ENCODE assay signal across 7 cellular contexts in genomic region chr11:33829430-33830141, GRCh38. TPM values are rescaled to one million over a fixed set of nuclear protein-coding genes. Genes with fewer than 3 reads are reported as not detected.
DNase-seq lines count a peak whose midpoint lies in the region; ATAC-seq, FAIRE-seq and TF ChIP-seq lines count a peak whose summit lies in the region.

No MANE protein-coding gene starts in this region.

- H3K36me3 ChIP-seq in endothelial cell of umbilical vein (ENCODE audit: control insufficient read depth in 2 of 2, extremely low read depth in 1 of 2, insufficient read depth in 2 of 2, low read length in 2 of 2) (no peaks in the 10 kb centered on the region), mesodermal cell (ENCODE audit: control insufficient read depth, insufficient read depth, low read length) (no peaks in the 10 kb centered on the region)

- FAIRE-seq in endothelial cell of umbilical vein (lab: Jason Lieb, UNC) = peak; percentile 85

- no peaks in the 10 kb centered on the region for H3K9me3 ChIP-seq in endothelial cell of umbilical vein (replicated peaks; ENCODE audit: control insufficient read depth, insufficient read depth, low read length)
- H3K9me3 ChIP-seq in mesodermal cell (ENCODE audit: control insufficient read depth, low read length) = no peaks in the 10 kb centered on the region

- POLR2A ChIA-PET in endothelial cell of umbilical vein (lab: Charles Lee) = no interaction called here

- H4K20me1 ChIP-seq in endothelial cell of umbilical vein (replicated peaks; ENCODE audit: control insufficient read depth, extremely low read depth, insufficient read depth, low read length) = no peaks in the 10 kb centered on the region

- H3K4me3 ChIP-seq in GM12864 (ENCODE audit: low read depth, low read length) = peak overlapping the region; percentile 37
- H3K4me3 ChIP-seq in endothelial cell of umbilical vein (replicated peaks in 1 of 3; ENCODE audit: insufficient read depth in 1 of 3, low read depth in 1 of 3, low read length in 3 of 3) = peak overlapping the region; percentile 0 to 29 (median 25)
- H3K4me3 ChIP-seq in mesodermal cell (ENCODE audit: extremely low read depth, insufficient read depth, low read length, poor library complexity, severe bottlenecking) = peak overlapping the region; percentile 32

- intact Hi-C loops in endothelial cell of umbilical vein (cut with micrococcal nuclease) = loop anchor here (1.0 to 2.0 kb wide), 6 partner anchors 21 to 669 kb away; partner anchors contain the start of gene CSTF3

- TF ChIP-seq POLR2A in endothelial cell of umbilical vein (IDR thresholded peaks at IDR 0.05; ENCODE audit: low read depth, low read length) = no peak

- no peak overlapping the region for H3K27ac ChIP-seq in endothelial cell of umbilical vein (ENCODE audit: insufficient read depth, low read depth, low read length)
- no peak overlapping the region for H3K27ac ChIP-seq in mesodermal cell (ENCODE audit: low read depth, low read length, severe bottlenecking)

- TF ChIP-seq CTCF in GM12864 (IDR thresholded peaks at IDR 0.05; ENCODE audit: low read depth, low read length, missing control alignments) (peak; percentile 86), endothelial cell of umbilical vein (IDR thresholded peaks at IDR 0.05; ENCODE audit: extremely low read depth in 1 of 2, insufficient read depth in 1 of 2, low read depth in 1 of 2, low read length in 2 of 2) (peak; percentile 74 to 81)

- no peaks in the 10 kb centered on the region for H3K9me1 ChIP-seq in endothelial cell of umbilical vein (replicated peaks; ENCODE audit: control insufficient read depth, extremely low read depth, insufficient read depth, low read length)

- peaks cover 17 to 19% of the 10 kb centered on the region in 2 experiments for H3K27me3 ChIP-seq in endothelial cell of umbilical vein (ENCODE audit: control insufficient read depth in 2 of 2, insufficient read depth in 2 of 2, low read length in 2 of 2)

- peak; percentile 33 for DNase-seq in GM12864 (ENCODE audit: low read depth)
- peak; percentile 59 for DNase-seq in NCI-H460 (ENCODE audit: extremely low read depth, low read depth)
- DNase-seq in activated CD8-positive, alpha-beta memory T cell treated with anti-CD3 and anti-CD28 coated beads for 24 hours = peak; percentile 75
- DNase-seq in endothelial cell of umbilical vein (ENCODE audit: low read depth, low spot score) = peak; percentile 76
- peak; percentile 73 for DNase-seq in stimulated activated CD8-positive, alpha-beta memory T cell treated with anti-CD3 and anti-CD28 coated beads, Interleukin-4, amount 100 ng/mL, for 48 hours

- ATAC-seq in HG02884 (IDR thresholded peaks at IDR 0.05; ENCODE audit: unreplicated experiment) = peak; percentile 62

- H3K79me2 ChIP-seq in endothelial cell of umbilical vein (ENCODE audit: control insufficient read depth, insufficient read depth, low read length) = no peaks in the 10 kb centered on the region

- CTCF ChIA-PET in endothelial cell of umbilical vein (lab: Charles Lee) = interaction anchor here (0.7 to 6.8 kb wide), 17 partner anchors 10 to 1038 kb away, joined by 3 to 147 read pairs (median 4); no protein-coding TSS in a partner anchor

- dilution Hi-C loops in endothelial cell of umbilical vein (cut with MboI; ENCODE audit: extremely low pct_ligation_motif_present, low sequenced_read_pairs) = no loop called here

- WGBS in mesodermal cell (ENCODE audit: insufficient coverage in 2 of 2), 2 experiments = 14 to 16% methylated on average over 9 of the region's 10 CpGs

- peaks cover 4% of the 10 kb centered on the region for H3K4me1 ChIP-seq in endothelial cell of umbilical vein (ENCODE audit: control insufficient read depth, extremely low read depth, insufficient read depth, low read length)
- peaks cover 6% of the 10 kb centered on the region for H3K4me1 ChIP-seq in mesodermal cell (ENCODE audit: control insufficient read depth, insufficient read depth, low read length, poor library complexity, severe bottlenecking)

- no TSS peak for BruUV-seq in endothelial cell of umbilical vein (replicated peaks; lab: Mats Ljungman, UMichigan)

- no peak overlapping the region for H3K9ac ChIP-seq in endothelial cell of umbilical vein (replicated peaks; ENCODE audit: extremely low read depth, insufficient read depth, low read length)

- peak overlapping the region; percentile 67 for H3K4me2 ChIP-seq in endothelial cell of umbilical vein (ENCODE audit: insufficient read depth, low read length)

- H2AFZ ChIP-seq in endothelial cell of umbilical vein (ENCODE audit: low read depth, low read length) = peak overlapping the region; percentile 49

TF ChIP-seq in endothelial cell of umbilical vein, 7 proteins besides CTCF, POLR2A, EP300 and RAD21:
- TF ChIP-seq MYC (IDR thresholded peaks at IDR 0.05; ENCODE audit: low read depth, low read length) (no peak), FOS (IDR thresholded peaks at IDR 0.05; ENCODE audit: borderline replicate concordance, insufficient read depth, low read length) (no peak), EZH2 (IDR thresholded peaks at IDR 0.05; ENCODE audit: borderline replicate concordance, low read depth, low read length, severe bottlenecking) (no peak), GATA2 (IDR thresholded peaks at IDR 0.05; ENCODE audit: insufficient read depth, insufficient read length, low read depth, low read length) (no peak), JUN (IDR thresholded peaks at IDR 0.05; ENCODE audit: borderline replicate concordance, insufficient read depth, insufficient read length, low read depth) (no peak), POLR2AphosphoS5 (IDR thresholded peaks at IDR 0.05; ENCODE audit: insufficient read depth, low read depth, low read length) (no peak), MAX (IDR thresholded peaks at IDR 0.05; ENCODE audit: insufficient read depth, insufficient read length) (no peak)
TF ChIP-seq in endothelial cell of umbilical vein: peak in this region for 0.

RNA-seq across cellular contexts. Expression of gene FBXO3, which starts 55.3 kb away (rescaled TPM):
- 19.8 and 21.5 TPM in 2 replicates for total RNA-seq in NCI-H460 (2014; rRNA removed; shearing (Covaris generic))
- 13.2 and 20.5 TPM in 2 replicates for polyA plus RNA-seq in NCI-H460 (2014; cell fraction: nucleus; rRNA removed)
- total RNA-seq in endothelial cell of umbilical vein = 20.8 and 23.1 TPM in 2 replicates
- 14.9 and 18.0 TPM in 2 replicates for polyA plus RNA-seq in endothelial cell of umbilical vein
- polyA plus RNA-seq in endothelial cell of umbilical vein (2011; cell fraction: cytosol; rRNA removed) = 16.7 and 17.8 TPM in 2 replicates
- 22.7 and 32.5 TPM in 2 replicates for polyA plus RNA-seq in endothelial cell of umbilical vein (2011; cell fraction: nucleus; rRNA removed)
- polyA plus RNA-seq in endothelial cell of umbilical vein (2012) = 22.3 and 24.5 TPM in 2 replicates
- 21.8 and 28.2 TPM in 2 replicates for polyA minus RNA-seq in endothelial cell of umbilical vein
- 18.0 TPM for polyA minus RNA-seq in endothelial cell of umbilical vein (2011; cell fraction: cytosol; rRNA and poly(A)+ RNA removed)
- 21.4 and 32.4 TPM in 2 replicates for polyA minus RNA-seq in endothelial cell of umbilical vein (2011; cell fraction: nucleus; rRNA and poly(A)+ RNA removed)
- polyA plus RNA-seq in mesodermal cell (2013, experiment 1 of 2) = 23.6 TPM
- polyA plus RNA-seq in mesodermal cell (2013, experiment 2 of 2) = 26.1 TPM
